ENCODE assay signal across 13 cellular contexts in genomic region chr5:151449288-151449687, GRCh38. TPM values are rescaled to one million over a fixed set of nuclear protein-coding genes. Genes with fewer than 3 reads are reported as not detected.
DNase-seq lines count a peak whose midpoint lies in the region; TF ChIP-seq lines count a peak whose summit lies in the region.
"Had no signal": no experiment of that assay in that cellular context is flagged by ENCODE, and none has a peak within 500 bp of the region (broad histone marks: within the 10 kb centered on the region; RNA-seq: fewer than 3 reads in every experiment).

No MANE protein-coding gene starts in this region.

- peaks cover 12% of the 10 kb centered on the region for H3K4me1 Mint-ChIP-seq in activated naive CD4-positive, alpha-beta T cell treated with anti-CD3 and anti-CD28 coated beads, Interleukin-2, amount 10 ng/mL, durations not matched to agents 7 days and 5 days

- intact Hi-C loops in testis (cut with DNase I; ENCODE audit: low total_unique reads) = loop anchor here (10.0 kb wide), 1 partner anchor 56 kb away; no protein-coding TSS in a partner anchor

- peaks cover 22% of the 10 kb centered on the region for H3K27me3 Mint-ChIP-seq in activated naive CD4-positive, alpha-beta T cell treated with anti-CD3 and anti-CD28 coated beads, Interleukin-2, amount 10 ng/mL, durations not matched to agents 7 days and 5 days

- peaks cover 42% of the 10 kb centered on the region for H3K4me1 ChIP-seq in testis

- no peak for TF ChIP-seq POLR2A in testis (IDR thresholded peaks at IDR 0.05)

- no peak overlapping the region for H3K27ac Mint-ChIP-seq in activated naive CD4-positive, alpha-beta T cell treated with anti-CD3 and anti-CD28 coated beads, Interleukin-2, amount 10 ng/mL, durations not matched to agents 7 days and 5 days

- H3K9me3 ChIP-seq in testis = no peaks in the 10 kb centered on the region

- TF ChIP-seq CTCF in WI38 (IDR thresholded peaks at IDR 0.05; ENCODE audit: low read depth, low read length) = no peak
- no peak for TF ChIP-seq CTCF in foreskin fibroblast (IDR thresholded peaks at IDR 0.05; ENCODE audit: low read depth, low read length)
- TF ChIP-seq CTCF in testis (IDR thresholded peaks at IDR 0.05) = no peak

- WGBS in testis, 2 donors = 19 to 29% methylated on average over 7 of the region's 7 CpGs

- H3K9me3 Mint-ChIP-seq in activated naive CD4-positive, alpha-beta T cell treated with anti-CD3 and anti-CD28 coated beads, Interleukin-2, amount 10 ng/mL, durations not matched to agents 7 days and 5 days = no peaks in the 10 kb centered on the region

- H3K36me3 ChIP-seq in testis (ENCODE audit: low read depth, missing control alignments) = no peaks in the 10 kb centered on the region
- H3K36me3 ChIP-seq: brain microvascular endothelial cell had no signal

- no peak for DNase-seq in activated naive CD4-positive, alpha-beta T cell treated with anti-CD3 and anti-CD28 coated beads, Interleukin-2, amount 10 ng/mL, durations not matched to agents 7 days and 5 days
- no peak for DNase-seq in activated naive CD4-positive, alpha-beta T cell treated with anti-CD3 and anti-CD28 coated beads, Interleukin-2, amount 50 U/mL, for 16 hours
- DNase-seq in foreskin fibroblast = peak in 1 of 2 donors; percentile 11
- no peak for DNase-seq in testis
- DNase-seq in SW480 (ENCODE audit: low spot score) = no peak
- DNase-seq in NCI-H1105 (lab: John Stamatoyannopoulos, UW) = no peak
- no peak for DNase-seq in midbrain (lab: John Stamatoyannopoulos, UW)
- DNase-seq: activated CD4-positive, alpha-beta T cell treated with anti-CD3 and anti-CD28 coated beads for 1 hour; AML-193; brain microvascular endothelial cell; NCI-H1694; right cardiac atrium had no signal

- no peaks in the 10 kb centered on the region for H3K36me3 Mint-ChIP-seq in activated naive CD4-positive, alpha-beta T cell treated with anti-CD3 and anti-CD28 coated beads, Interleukin-2, amount 10 ng/mL, durations not matched to agents 7 days and 5 days

- H3K4me3 ChIP-seq in WI38 (ENCODE audit: low read depth, low read length) (peak overlapping the region; percentile 98), foreskin fibroblast (ENCODE audit: low read depth in 1 of 2, low read length in 2 of 2) (peak overlapping the region; percentile 79 to 96), testis (peak overlapping the region in 1 of 2 donors; percentile 90)

- H3K27me3 ChIP-seq in testis = no peaks in the 10 kb centered on the region
- H3K27me3 ChIP-seq: brain microvascular endothelial cell had no signal

- CTCF ChIA-PET in activated naive CD4-positive, alpha-beta T cell treated with anti-CD3 and anti-CD28 coated beads, Interleukin-2, amount 10 ng/mL, durations not matched to agents 7 days and 5 days (lab: Charles Lee) = interaction anchor here (1.0 to 6.0 kb wide), 4 partner anchors 9 to 202 kb away, joined by 3 to 67 read pairs (median 18); no protein-coding TSS in a partner anchor

- peak overlapping the region; percentile 29 to 71 for H3K27ac ChIP-seq in testis
- H3K27ac ChIP-seq: brain microvascular endothelial cell had no signal

- H3K4me3 Mint-ChIP-seq in activated naive CD4-positive, alpha-beta T cell treated with anti-CD3 and anti-CD28 coated beads, Interleukin-2, amount 10 ng/mL, durations not matched to agents 7 days and 5 days = peak overlapping the region; percentile 80

RNA-seq across cellular contexts. Expression of gene SLC36A1, which starts 1.9 kb away (rescaled TPM):
- total RNA-seq in testis = 10 to 100 TPM; 31.2 to 31.3 TPM
- polyA plus RNA-seq in testis (ENCODE audit: insufficient read depth, low read depth, low replicate concordance) = 33.4 TPM
